In the genomic region with DNA sequence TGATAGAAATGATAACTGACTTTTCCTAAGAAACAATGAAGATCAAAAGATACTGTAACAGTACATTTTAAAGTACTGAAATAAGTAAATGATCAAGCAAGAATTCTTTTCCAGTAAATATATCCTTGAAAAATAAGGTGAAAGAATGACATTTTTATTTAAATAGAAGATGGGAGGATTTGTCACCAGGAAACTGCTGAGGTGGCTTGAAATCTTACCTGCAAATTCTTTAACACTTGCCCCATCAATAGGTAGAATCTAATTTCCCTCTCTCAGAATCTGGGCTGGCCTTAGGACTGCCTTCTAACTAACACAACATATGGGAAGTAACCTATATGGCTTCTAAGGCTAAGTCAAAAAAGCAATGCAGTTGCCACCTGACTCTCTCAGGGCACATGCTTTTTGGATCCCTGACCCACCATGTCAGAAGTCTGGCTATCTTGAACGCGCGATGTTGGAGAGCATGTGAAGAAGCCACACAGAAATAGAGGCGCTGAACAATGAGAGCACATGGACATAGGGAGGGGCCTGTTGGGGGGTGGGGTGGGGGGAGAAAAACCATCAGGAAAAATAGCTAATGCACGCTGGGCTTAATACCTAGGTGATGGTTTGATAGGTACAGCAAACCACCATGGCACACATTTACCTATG, we compare ENCODE assay signal across 26 cellular contexts. TPM values are rescaled to one million over a fixed set of nuclear protein-coding genes. Genes with fewer than 3 reads are reported as not detected.
DNase-seq lines count a peak whose midpoint lies in the region; ATAC-seq and TF ChIP-seq lines count a peak whose summit lies in the region.
"Had no signal": no experiment of that assay in that cellular context is flagged by ENCODE, and none has a peak within 500 bp of the region (broad histone marks: within the 10 kb centered on the region; RNA-seq: fewer than 3 reads in every experiment).

No MANE protein-coding gene starts in this region.

- H3K9me2 ChIP-seq in hepatocyte (replicated peaks; ENCODE audit: insufficient read depth): no peaks in the 10 kb centered on the region

- TF ChIP-seq POLR2A in heart left ventricle (IDR thresholded peaks at IDR 0.05): no peak
- no peak for TF ChIP-seq POLR2A in testis (IDR thresholded peaks at IDR 0.05)

- H3K4me2 ChIP-seq in hepatocyte: no peak overlapping the region

- H3K27ac ChIP-seq in RWPE2 (ENCODE audit: poor library complexity, severe bottlenecking): no peak overlapping the region
- H3K27ac ChIP-seq in heart left ventricle: peak overlapping the region; percentile 29 to 79 (median 64)
- H3K27ac ChIP-seq in hepatocyte: peak overlapping the region; percentile 89
- H3K27ac ChIP-seq in testis: no peak overlapping the region
- H3K27ac ChIP-seq: GM23248, Peyer's patch had no signal

- no peak for TF ChIP-seq CTCF in RWPE2 (IDR thresholded peaks at IDR 0.05; ENCODE audit: poor library complexity, severe bottlenecking)
- no peak for TF ChIP-seq CTCF in heart left ventricle (IDR thresholded peaks at IDR 0.05)
- TF ChIP-seq CTCF in hepatocyte (IDR thresholded peaks at IDR 0.05; ENCODE audit: poor library complexity): no peak
- TF ChIP-seq CTCF in testis (IDR thresholded peaks at IDR 0.05): no peak

- H4K20me1 ChIP-seq in hepatocyte (ENCODE audit: insufficient read depth, poor library complexity, severe bottlenecking): no peaks in the 10 kb centered on the region

- ATAC-seq in RWPE2 (ENCODE audit: low read depth) (no peak), heart left ventricle (peak; percentile 47 to 82 (median 68)), HG02678 (IDR thresholded peaks at IDR 0.05; ENCODE audit: unreplicated experiment) (no peak)
- ATAC-seq: CD8-positive, alpha-beta T cell had no signal

- H3K4me1 ChIP-seq in RWPE2 (ENCODE audit: insufficient read depth, poor library complexity, severe bottlenecking) (peaks cover 6% of the 10 kb centered on the region), heart left ventricle (peaks cover 0 to 26% (median 7%) of the 10 kb centered on the region in 12 donors), hepatocyte (ENCODE audit: insufficient read depth) (peaks cover 3% of the 10 kb centered on the region), testis (peaks cover 12% of the 10 kb centered on the region)
- H3K4me1 ChIP-seq: HAP-1, Peyer's patch had no signal

- WGBS in heart left ventricle, 4 donors: 58 to 76% (median 59%) methylated on average over 5 of the region's 5 CpGs
- 95% methylated on average over 5 of the region's 5 CpGs for WGBS in hepatocyte (ENCODE audit: low lambda C conversion rate, missing lambda C conversion rate)
- WGBS in testis, 2 donors: 87 to 98% methylated on average over 5 of the region's 5 CpGs

- no peak overlapping the region for H2AFZ ChIP-seq in hepatocyte

- DNase-seq in NCI-H82 (lab: John Stamatoyannopoulos, UW) (peak; percentile 22), NCI-H82 treated with DMSO at 0.1 percent for 48 hours (lab: John Stamatoyannopoulos, UW; ENCODE audit: unreplicated experiment) (no peak), RWPE2 (ENCODE audit: low spot score) (peak; percentile 14), heart left ventricle (no peak), hepatocyte (ENCODE audit: low spot score) (no peak), testis (no peak), NCI-H1417 (lab: John Stamatoyannopoulos, UW) (no peak)
- DNase-seq: 8988T; AML-193; C1 segment of cervical spinal cord; CD8-positive, alpha-beta T cell; Karpas-422; NCI-H1105 treated with DMSO at 0.1 percent for 48 hours; NCI-H1694; NCI-H2081 treated with DMSO at 0.1 percent for 48 hours; NCI-H510A; NCI-H748 treated with DMSO at 0.1 percent for 48 hours; Peyer's patch had no signal

- H3K79me2 ChIP-seq in hepatocyte: no peaks in the 10 kb centered on the region

- H3K36me3 ChIP-seq in RWPE2 (ENCODE audit: low read depth): no peaks in the 10 kb centered on the region
- H3K36me3 ChIP-seq in heart left ventricle: no peaks in the 10 kb centered on the region
- no peaks in the 10 kb centered on the region for H3K36me3 ChIP-seq in hepatocyte (replicated peaks; ENCODE audit: insufficient read depth, low read depth)
- H3K36me3 ChIP-seq in testis (ENCODE audit: low read depth, missing control alignments): no peaks in the 10 kb centered on the region
- H3K36me3 ChIP-seq: HAP-1, Peyer's patch had no signal

- H3K9me3 ChIP-seq in RWPE2 (ENCODE audit: severe bottlenecking) (no peaks in the 10 kb centered on the region), heart left ventricle (peaks cover 0 to 16% (median 3%) of the 10 kb centered on the region in 12 donors), hepatocyte (ENCODE audit: low read depth) (no peaks in the 10 kb centered on the region), testis (no peaks in the 10 kb centered on the region)
- H3K9me3 ChIP-seq: Peyer's patch had no signal

- intact Hi-C loops in heart left ventricle (cut with DNase I): no loop called here
- intact Hi-C loops in testis (cut with DNase I; ENCODE audit: low total_unique reads): no loop called here

- H3K4me3 ChIP-seq in RWPE2 (ENCODE audit: severe bottlenecking) (no peak overlapping the region), heart left ventricle (no peak overlapping the region), hepatocyte (no peak overlapping the region), testis (no peak overlapping the region)
- H3K4me3 ChIP-seq: GM23248, HAP-1, Peyer's patch had no signal

- H3K27me3 ChIP-seq in RWPE2 (ENCODE audit: insufficient read depth, poor library complexity, severe bottlenecking) (no peaks in the 10 kb centered on the region), heart left ventricle (no peaks in the 10 kb centered on the region), hepatocyte (no peaks in the 10 kb centered on the region), testis (no peaks in the 10 kb centered on the region)
- H3K27me3 ChIP-seq: Peyer's patch had no signal

RNA-seq across cellular contexts. Expression of a gene that starts 11.5 kb away (rescaled TPM):
- total RNA-seq in heart left ventricle: 1 to 10 TPM in 1 of 9 donors, under 1 TPM in 3, not detected in 5; 0.05 to 1.2 (median 0.06) TPM
- polyA plus RNA-seq in heart left ventricle: 1 to 10 TPM in 1 of 2 donors, under 1 TPM in 1; 0.25 to 1.0 TPM
- total RNA-seq in hepatocyte: 0.08 and 0.93 TPM in 2 replicates
- 0.10 and 0.47 TPM in 2 replicates for polyA plus RNA-seq in hepatocyte
- 10 to 100 TPM; 14.8 to 25.2 TPM for total RNA-seq in testis
- 12.2 TPM for polyA plus RNA-seq in testis (ENCODE audit: insufficient read depth, low read depth, low replicate concordance)
- total RNA-seq: Daoy, GM23248, M059J, Peyer's patch had no signal
- polyA plus RNA-seq: AG04450, IgD-negative memory B cell had no signal

RNA-seq across cellular contexts. Expression of a gene that starts 41.5 kb away (rescaled TPM):
- total RNA-seq in heart left ventricle: 100 to 1,000 TPM in 4 of 9 donors, 10 to 100 TPM in 5; 63.0 to 503 (median 94.6) TPM
- 100 to 1,000 TPM in 1 of 2 donors, 10 to 100 TPM in 1; 62.3 to 296 TPM for polyA plus RNA-seq in heart left ventricle
- 3.2 and 3.6 TPM in 2 replicates for total RNA-seq in hepatocyte
- polyA plus RNA-seq in hepatocyte: 2.8 and 4.0 TPM in 2 replicates
- total RNA-seq in testis: 100 to 1,000 TPM in 1 of 2 donors, 10 to 100 TPM in 1; 88.4 to 145 TPM
- 183 TPM for polyA plus RNA-seq in testis (ENCODE audit: insufficient read depth, low read depth, low replicate concordance)
- total RNA-seq: OCI-LY7 had no signal

Comparison
In these comparisons a context has a peak if more than half of its experiments do, and no peak if none do; other contexts are left out.
1. DNase-seq: peak in NCI-H82 (single experiment) and RWPE2 (single experiment); none in NCI-H82 treated with DMSO at 0.1 percent for 48 hours (single experiment), heart left ventricle (0 of 5), hepatocyte (single experiment), testis (single experiment) and NCI-H1417 (0 of 3).
2. ATAC-seq: peak in heart left ventricle (4 of 4); none in RWPE2 (single experiment) and HG02678 (single experiment).
3. H3K27ac ChIP-seq: peak in heart left ventricle (12 of 12) and hepatocyte (single experiment); none in RWPE2 (single experiment) and testis (0 of 2).
4. RNA of a gene that starts 41.5 kb away (total RNA-seq): 88.4 to 145 TPM in testis and 63.0 to 503 TPM in heart left ventricle; 3.2 to 3.6 TPM in hepatocyte; every median in the first group is over 10 times any median in the second.